11 cellular contexts compared by ENCODE assay signal in the genomic region with DNA sequence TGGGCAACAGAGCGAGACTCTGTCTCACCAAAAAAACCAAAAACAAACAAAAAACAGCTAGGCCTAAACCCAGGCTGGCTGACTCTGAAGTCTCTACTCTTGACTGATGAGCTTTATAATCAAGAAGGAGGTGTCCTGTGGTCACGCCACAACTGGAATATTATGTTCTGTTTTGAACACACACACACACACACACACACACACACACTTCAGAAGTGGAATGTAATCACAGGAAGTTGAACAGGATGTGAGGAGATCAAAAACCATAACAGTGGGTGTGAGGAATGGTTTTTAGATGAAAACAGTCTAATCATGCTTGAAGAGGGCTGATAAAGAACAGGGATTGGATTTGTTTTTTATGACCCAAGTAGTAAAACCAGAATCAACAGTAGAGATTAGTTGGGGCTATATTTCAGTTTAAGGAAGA. TPM values are rescaled to one million over a fixed set of nuclear protein-coding genes. Genes with fewer than 3 reads are reported as not detected.
DNase-seq lines count a peak whose midpoint lies in the region; ATAC-seq lines count a peak whose summit lies in the region.
"Had no signal": no experiment of that assay in that cellular context is flagged by ENCODE, and none has a peak within 500 bp of the region (broad histone marks: within the 10 kb centered on the region; RNA-seq: fewer than 3 reads in every experiment).

No MANE protein-coding gene starts in this region.

- H3K4me3 Mint-ChIP-seq in T-helper 2 cell treated with Interferon-gamma antibody and Interleukin-4, amounts not matched to agents 5 μg/mL and 100 μg/mL, for 36 hours = peak overlapping the region; percentile 70
- no peak overlapping the region for H3K4me3 Mint-ChIP-seq in central memory CD8-positive, alpha-beta T cell

- peak overlapping the region; percentile 79 for H3K27ac Mint-ChIP-seq in T-helper 2 cell treated with Interferon-gamma antibody and Interleukin-4, amounts not matched to agents 5 μg/mL and 100 μg/mL, for 36 hours
- no peak overlapping the region for H3K27ac Mint-ChIP-seq in central memory CD8-positive, alpha-beta T cell (ENCODE audit: low read depth)

- DNase-seq in activated CD4-positive, CD25-positive, alpha-beta regulatory T cell treated with anti-CD3 and anti-CD28 coated beads, Interleukin-2, amount 50 U/mL, for 16 hours (ENCODE audit: low read depth, low spot score) = peak; percentile 4
- DNase-seq in activated CD4-positive, CD25-positive, alpha-beta regulatory T cell treated with anti-CD3 and anti-CD28 coated beads, Interleukin-2, amount 50 U/mL, for 72 hours = no peak
- peak; percentile 77 for DNase-seq in T-helper 2 cell treated with Interferon-gamma antibody and Interleukin-4, amounts not matched to agents 5 μg/mL and 100 μg/mL, for 36 hours (ENCODE audit: low spot score)
- DNase-seq in central memory CD8-positive, alpha-beta T cell (ENCODE audit: low spot score in 2 of 2) = no peak
- DNase-seq in stimulated activated CD4-positive, alpha-beta T cell treated with anti-CD3 and anti-CD28 coated beads, Interleukin-4, amount 100 ng/mL, for 24 hours = peak; percentile 46
- DNase-seq in left colon (no peak), NCI-H2029 (lab: John Stamatoyannopoulos, UW) (no peak)
- DNase-seq: RPMI8226 had no signal

- H3K4me1 Mint-ChIP-seq in T-helper 2 cell treated with Interferon-gamma antibody and Interleukin-4, amounts not matched to agents 5 μg/mL and 100 μg/mL, for 36 hours (ENCODE audit: low read depth) = peaks cover 82% of the 10 kb centered on the region
- peaks cover 32% of the 10 kb centered on the region for H3K4me1 Mint-ChIP-seq in central memory CD8-positive, alpha-beta T cell

- intact Hi-C loops in left colon (cut with DNase I, micrococcal nuclease) = no loop called here

- H3K36me3 Mint-ChIP-seq in T-helper 2 cell treated with Interferon-gamma antibody and Interleukin-4, amounts not matched to agents 5 μg/mL and 100 μg/mL, for 36 hours (ENCODE audit: low read depth) = peaks cover 15% of the 10 kb centered on the region
- peaks cover 4% of the 10 kb centered on the region for H3K36me3 Mint-ChIP-seq in central memory CD8-positive, alpha-beta T cell (ENCODE audit: insufficient read depth)

- peaks cover 15% of the 10 kb centered on the region for H3K9me3 Mint-ChIP-seq in T-helper 2 cell treated with Interferon-gamma antibody and Interleukin-4, amounts not matched to agents 5 μg/mL and 100 μg/mL, for 36 hours
- H3K9me3 Mint-ChIP-seq in central memory CD8-positive, alpha-beta T cell = no peaks in the 10 kb centered on the region

- peak; percentile 65 for ATAC-seq in central memory CD8-positive, alpha-beta T cell (replicated peaks; ENCODE audit: extremely low read depth, poor library complexity, severe bottlenecking)
- ATAC-seq in left colon (no peak), HG02759 (IDR thresholded peaks at IDR 0.05; ENCODE audit: unreplicated experiment) (no peak)
- ATAC-seq: A549, gastroesophageal sphincter had no signal

- H3K27me3 Mint-ChIP-seq in T-helper 2 cell treated with Interferon-gamma antibody and Interleukin-4, amounts not matched to agents 5 μg/mL and 100 μg/mL, for 36 hours (ENCODE audit: low read depth) = peaks cover 4% of the 10 kb centered on the region
- peaks cover 8% of the 10 kb centered on the region for H3K27me3 Mint-ChIP-seq in central memory CD8-positive, alpha-beta T cell

RNA-seq across cellular contexts. Expression of gene IL6, which starts 51.1 kb away (rescaled TPM):
- under 1 TPM; 0.34 to 0.76 TPM for total RNA-seq in left colon

Comparison
In these comparisons a context has a peak if more than half of its experiments do, and no peak if none do; other contexts are left out.
1. DNase-seq: peak in activated CD4-positive, CD25-positive, alpha-beta regulatory T cell treated with anti-CD3 and anti-CD28 coated beads, Interleukin-2, amount 50 U/mL, for 16 hours (single experiment), T-helper 2 cell treated with Interferon-gamma antibody and Interleukin-4, amounts not matched to agents 5 μg/mL and 100 μg/mL, for 36 hours (single experiment) and stimulated activated CD4-positive, alpha-beta T cell treated with anti-CD3 and anti-CD28 coated beads, Interleukin-4, amount 100 ng/mL, for 24 hours (single experiment); none in activated CD4-positive, CD25-positive, alpha-beta regulatory T cell treated with anti-CD3 and anti-CD28 coated beads, Interleukin-2, amount 50 U/mL, for 72 hours (single experiment), central memory CD8-positive, alpha-beta T cell (0 of 2), left colon (0 of 2) and NCI-H2029 (single experiment).